In genomic region chr1:225462714-225463574, GRCh38 we compare ENCODE assay signal across 10 cellular contexts. TPM values are rescaled to one million over a fixed set of nuclear protein-coding genes. Genes with fewer than 3 reads are reported as not detected.
DNase-seq lines count a peak whose midpoint lies in the region; TF ChIP-seq lines count a peak whose summit lies in the region.
"Had no signal": no experiment of that assay in that cellular context is flagged by ENCODE, and none has a peak within 500 bp of the region (broad histone marks: within the 10 kb centered on the region; RNA-seq: fewer than 3 reads in every experiment).

No MANE protein-coding gene starts in this region.

- DNase-seq in activated naive CD4-positive, alpha-beta T cell (lab: John Stamatoyannopoulos, UW) = no peak
- DNase-seq in NCI-H2196 treated with DMSO at 0.1 percent for 48 hours (lab: John Stamatoyannopoulos, UW; ENCODE audit: unreplicated experiment) = peak; percentile 40
- peak; percentile 69 for DNase-seq in endodermal cell
- no peak for DNase-seq in transverse colon
- no peak for DNase-seq in stimulated activated CD8-positive, alpha-beta memory T cell treated with anti-CD3 and anti-CD28 coated beads, Interleukin-4, amount 100 ng/mL, for 48 hours
- no peak for DNase-seq in thyroid gland
- no peak for DNase-seq in WERI-Rb-1
- DNase-seq: CD8-positive, alpha-beta T cell; gastrocnemius medialis had no signal

- H3K4me1 ChIP-seq in endodermal cell (ENCODE audit: control insufficient read depth, insufficient read depth, low read length) (peaks cover 12% of the 10 kb centered on the region), transverse colon (peaks cover 28 to 64% (median 48%) of the 10 kb centered on the region in 4 donors), thyroid gland (peaks cover 0 to 2% of the 10 kb centered on the region in 2 donors)

- in situ Hi-C loops in transverse colon (cut with MboI; ENCODE audit: low pct_ligation_motif_present in 1 of 4, low pct_unique_long_range_greater_than_20kb in 1 of 4, low sequenced_read_pairs in 3 of 4) = no loop called here

- TF ChIP-seq CTCF in endodermal cell (conservative IDR thresholded peaks at IDR 0.05) (no peak), transverse colon (IDR thresholded peaks at IDR 0.05) (no peak), thyroid gland (IDR thresholded peaks at IDR 0.05) (no peak), WERI-Rb-1 (IDR thresholded peaks at IDR 0.05; ENCODE audit: low read depth, low read length) (no peak)

- no peak for TF ChIP-seq EP300 in transverse colon (IDR thresholded peaks at IDR 0.05; ENCODE audit: low read depth)

- H3K27ac ChIP-seq in endodermal cell (ENCODE audit: low read depth, low read length) (no peak overlapping the region), transverse colon (peak overlapping the region; percentile 67 to 92 (median 84)), thyroid gland (no peak overlapping the region), WERI-Rb-1 (no peak overlapping the region)
- H3K27ac ChIP-seq: gastrocnemius medialis had no signal

- no peaks in the 10 kb centered on the region for H3K27me3 Mint-ChIP-seq in activated naive CD4-positive, alpha-beta T cell treated with anti-CD3 and anti-CD28 coated beads, Interleukin-2, amount 50 U/mL, for 24 hours
- H3K27me3 Mint-ChIP-seq in endodermal cell (ENCODE audit: insufficient read depth) = peaks cover 2% of the 10 kb centered on the region

- H3K36me3 ChIP-seq in endodermal cell (ENCODE audit: control insufficient read depth, insufficient read depth, low read length) (no peaks in the 10 kb centered on the region), transverse colon (no peaks in the 10 kb centered on the region), thyroid gland (no peaks in the 10 kb centered on the region), WERI-Rb-1 (no peaks in the 10 kb centered on the region)
- H3K36me3 ChIP-seq: gastrocnemius medialis had no signal

- TF ChIP-seq POLR2A in transverse colon (IDR thresholded peaks at IDR 0.05) (no peak), thyroid gland (IDR thresholded peaks at IDR 0.05) (no peak)

- H3K4me1 Mint-ChIP-seq in activated naive CD4-positive, alpha-beta T cell treated with anti-CD3 and anti-CD28 coated beads, Interleukin-2, amount 50 U/mL, for 24 hours = peaks cover 73% of the 10 kb centered on the region
- peaks cover 15% of the 10 kb centered on the region for H3K4me1 Mint-ChIP-seq in endodermal cell

- H3K27me3 ChIP-seq in endodermal cell (ENCODE audit: control insufficient read depth, insufficient read depth, low read length, poor library complexity, severe bottlenecking) = no peaks in the 10 kb centered on the region
- no peaks in the 10 kb centered on the region for H3K27me3 ChIP-seq in transverse colon
- H3K27me3 ChIP-seq in thyroid gland = no peaks in the 10 kb centered on the region
- no peaks in the 10 kb centered on the region for H3K27me3 ChIP-seq in WERI-Rb-1 (ENCODE audit: insufficient read depth, low read depth, severe bottlenecking)
- H3K27me3 ChIP-seq: gastrocnemius medialis had no signal

- H3K9me3 ChIP-seq in endodermal cell (ENCODE audit: control insufficient read depth, low read length) (no peaks in the 10 kb centered on the region), transverse colon (no peaks in the 10 kb centered on the region), thyroid gland (no peaks in the 10 kb centered on the region), WERI-Rb-1 (ENCODE audit: severe bottlenecking) (no peaks in the 10 kb centered on the region)
- H3K9me3 ChIP-seq: gastrocnemius medialis had no signal

- H3K9me3 Mint-ChIP-seq in activated naive CD4-positive, alpha-beta T cell treated with anti-CD3 and anti-CD28 coated beads, Interleukin-2, amount 50 U/mL, for 24 hours = no peaks in the 10 kb centered on the region
- no peaks in the 10 kb centered on the region for H3K9me3 Mint-ChIP-seq in endodermal cell
- H3K9me3 Mint-ChIP-seq: CD8-positive, alpha-beta T cell had no signal

- H3K9ac ChIP-seq in endodermal cell (ENCODE audit: extremely low read depth, low read length, poor library complexity, severe bottlenecking) = no peak overlapping the region

- peak overlapping the region; percentile 68 for H3K27ac Mint-ChIP-seq in activated naive CD4-positive, alpha-beta T cell treated with anti-CD3 and anti-CD28 coated beads, Interleukin-2, amount 50 U/mL, for 24 hours
- no peak overlapping the region for H3K27ac Mint-ChIP-seq in endodermal cell

- H3K4me3 ChIP-seq in endodermal cell (ENCODE audit: low read length) = no peak overlapping the region
- no peak overlapping the region for H3K4me3 ChIP-seq in transverse colon
- H3K4me3 ChIP-seq in thyroid gland (replicated peaks in 1 of 3) = no peak overlapping the region
- H3K4me3 ChIP-seq in WERI-Rb-1 (ENCODE audit: low read depth, low read length) = no peak overlapping the region
- H3K4me3 ChIP-seq: gastrocnemius medialis had no signal

- H3K36me3 Mint-ChIP-seq in activated naive CD4-positive, alpha-beta T cell treated with anti-CD3 and anti-CD28 coated beads, Interleukin-2, amount 50 U/mL, for 24 hours = no peaks in the 10 kb centered on the region
- no peaks in the 10 kb centered on the region for H3K36me3 Mint-ChIP-seq in endodermal cell (ENCODE audit: low read depth)
- H3K36me3 Mint-ChIP-seq: CD8-positive, alpha-beta T cell had no signal

- intact Hi-C loops in transverse colon (cut with DNase I; ENCODE audit: low total_unique reads) = loop anchor here (5.0 kb wide), 1 partner anchor 719 kb away; no protein-coding TSS in a partner anchor
- intact Hi-C loops in thyroid gland (cut with DNase I) = no loop called here

- H3K4me3 Mint-ChIP-seq in activated naive CD4-positive, alpha-beta T cell treated with anti-CD3 and anti-CD28 coated beads, Interleukin-2, amount 50 U/mL, for 24 hours = no peak overlapping the region
- no peak overlapping the region for H3K4me3 Mint-ChIP-seq in endodermal cell
- H3K4me3 Mint-ChIP-seq: CD8-positive, alpha-beta T cell had no signal

- 79 to 81% methylated on average over 11 to 15 of the region's 15 CpGs for WGBS in endodermal cell (ENCODE audit: insufficient coverage in 1 of 2, insufficient read length in 1 of 2), 2 experiments
- WGBS in transverse colon (ENCODE audit: low coverage in 1 of 2), 2 donors = 28 to 35% methylated on average over 3 to 15 of the region's 15 CpGs
- 60% methylated on average over 15 of the region's 15 CpGs for WGBS in thyroid gland, 2 donors

RNA-seq across cellular contexts. Expression of gene LBR, which starts 35.1 kb away (rescaled TPM):
- 10 to 100 TPM; 49.8 to 72.3 TPM for total RNA-seq in endodermal cell
- polyA plus RNA-seq in endodermal cell (2013, experiment 1 of 2) = 98.3 TPM
- polyA plus RNA-seq in endodermal cell (2013, experiment 2 of 2) = 96.7 TPM
- 10 to 100 TPM; 48.6 to 97.9 (median 75.1) TPM for total RNA-seq in transverse colon
- total RNA-seq in thyroid gland = 10 to 100 TPM; 33.1 to 46.7 (median 36.8) TPM

Comparison
In these comparisons a context has a peak if more than half of its experiments do, and no peak if none do; other contexts are left out.
1. DNase-seq: peak in NCI-H2196 treated with DMSO at 0.1 percent for 48 hours (single experiment) and endodermal cell (single experiment); none in activated naive CD4-positive, alpha-beta T cell (0 of 4), transverse colon (single experiment), stimulated activated CD8-positive, alpha-beta memory T cell treated with anti-CD3 and anti-CD28 coated beads, Interleukin-4, amount 100 ng/mL, for 48 hours (single experiment), thyroid gland (0 of 2) and WERI-Rb-1 (single experiment).
2. H3K27ac ChIP-seq: peak in transverse colon (4 of 4); none in endodermal cell (single experiment), thyroid gland (0 of 3) and WERI-Rb-1 (single experiment).